12 cellular contexts compared by ENCODE assay signal in genomic region chr3:103218146-103218545, GRCh38.
A peak's percentile ranks its signal among the peaks of the same experiment; 100 is the strongest.
DNase-seq lines count a peak whose midpoint lies in the region; ATAC-seq and TF ChIP-seq lines count a peak whose summit lies in the region.
"Had no signal": no experiment of that assay in that cellular context is flagged by ENCODE, and none has a peak within 500 bp of the region (broad histone marks: within the 10 kb centered on the region; RNA-seq: fewer than 3 reads in every experiment).

No MANE protein-coding gene starts in this region.

- H3K4me1 ChIP-seq in Loucy (ENCODE audit: insufficient read depth, low read length, poor library complexity, severe bottlenecking) (peaks cover 7% of the 10 kb centered on the region), right atrium auricular region (no peaks in the 10 kb centered on the region)

- H4K20me1 ChIP-seq in Loucy (ENCODE audit: insufficient read depth, low read length, poor library complexity, severe bottlenecking): no peaks in the 10 kb centered on the region

- TF ChIP-seq CTCF in GM06990 (IDR thresholded peaks at IDR 0.05; ENCODE audit: insufficient read depth, low read length, poor library complexity, severe bottlenecking) (no peak), Loucy (conservative IDR thresholded peaks at IDR 0.05; ENCODE audit: low read length) (no peak), omental fat pad (IDR thresholded peaks at IDR 0.05) (no peak), right atrium auricular region (IDR thresholded peaks at IDR 0.05) (no peak)

- H3K27ac ChIP-seq in right atrium auricular region: no peak overlapping the region

- peak; percentile 99 for ATAC-seq in GM19351 (IDR thresholded peaks at IDR 0.05; ENCODE audit: unreplicated experiment)
- peak; percentile 99 for ATAC-seq in HG02870 (IDR thresholded peaks at IDR 0.05; ENCODE audit: unreplicated experiment)
- ATAC-seq in omental fat pad (ENCODE audit: low FRiP score): no peak
- ATAC-seq: left colon, right cardiac atrium had no signal

- no peaks in the 10 kb centered on the region for H3K79me2 ChIP-seq in Loucy (ENCODE audit: insufficient read depth, low read length)

- H3K36me3 ChIP-seq in GM06990 (ENCODE audit: control insufficient read depth, insufficient read depth, low read length) (no peaks in the 10 kb centered on the region), Loucy (ENCODE audit: insufficient read depth, low read length) (no peaks in the 10 kb centered on the region), right atrium auricular region (no peaks in the 10 kb centered on the region)

- H3K9me2 ChIP-seq in Loucy (replicated peaks; ENCODE audit: low read depth, low read length): no peaks in the 10 kb centered on the region

- peak overlapping the region; percentile 32 for H3K4me2 ChIP-seq in Loucy (ENCODE audit: low read depth, low read length, poor library complexity, severe bottlenecking)

- H3K27me3 ChIP-seq in GM06990 (replicated peaks; ENCODE audit: control insufficient read depth, insufficient read depth, low read length) (no peaks in the 10 kb centered on the region), Loucy (ENCODE audit: insufficient read depth, low read length, poor library complexity, severe bottlenecking) (no peaks in the 10 kb centered on the region), right atrium auricular region (no peaks in the 10 kb centered on the region)

- no peaks in the 10 kb centered on the region for H3F3A ChIP-seq in Loucy (ENCODE audit: low read depth)

- peak overlapping the region; percentile 30 for H3K9ac ChIP-seq in Loucy (ENCODE audit: low read depth, low read length, poor library complexity, severe bottlenecking)

- H2AFZ ChIP-seq in Loucy (ENCODE audit: low read length): peak overlapping the region; percentile 91

- H3K4me3 ChIP-seq in GM06990 (replicated peaks; ENCODE audit: low read depth, low read length): no peak overlapping the region
- no peak overlapping the region for H3K4me3 ChIP-seq in Loucy (ENCODE audit: low read length, poor library complexity, severe bottlenecking)
- no peak overlapping the region for H3K4me3 ChIP-seq in right atrium auricular region

- DNase-seq in GM06990 (ENCODE audit: extremely low read depth, insufficient read length) (peak; percentile 37), cerebellar cortex (ENCODE audit: low spot score) (no peak), omental fat pad (ENCODE audit: low spot score) (no peak), NCI-H1930 (lab: John Stamatoyannopoulos, UW) (no peak), right atrium auricular region (ENCODE audit: low spot score) (no peak)
- DNase-seq: Karpas-422; left colon; right cardiac atrium; stimulated activated naive CD4-positive, alpha-beta T cell treated with Interleukin-2 at 50 U/mL for 16 hours had no signal

- H3K9me3 ChIP-seq in Loucy (ENCODE audit: insufficient read depth, low read depth, low read length) (no peaks in the 10 kb centered on the region), right atrium auricular region (no peaks in the 10 kb centered on the region)
